In genomic region chr6:104629826-104630225, GRCh38 we compare ENCODE assay signal across 29 cellular contexts.
"Had no signal": no experiment of that assay in that cellular context is flagged by ENCODE, and none has a peak within 500 bp of the region (broad histone marks: within the 10 kb centered on the region; RNA-seq: fewer than 3 reads in every experiment).

No MANE protein-coding gene starts in this region.

- H3K9me3 Mint-ChIP-seq: effector memory CD8-positive, alpha-beta T cell; neural crest cell had no signal

- H3K36me3 Mint-ChIP-seq: natural killer cell, type B pancreatic cell had no signal

- H3K4me3 Mint-ChIP-seq: effector memory CD8-positive, alpha-beta T cell; natural killer cell; neural crest cell; type B pancreatic cell had no signal

- H3K9me3 ChIP-seq: gastroesophageal sphincter, neutrophil, right lobe of liver, stomach, testis, tibial artery had no signal

- H3K4me3 ChIP-seq: gastroesophageal sphincter, heart right ventricle, left lung, right lobe of liver, stomach, testis, tibial artery had no signal

- H3K27ac Mint-ChIP-seq: effector memory CD8-positive, alpha-beta T cell; natural killer cell; progenitor cell of endocrine pancreas; type B pancreatic cell had no signal

- ATAC-seq: effector memory CD8-positive, alpha-beta T cell; esophagus mucosa; foreskin keratinocyte; gastroesophageal sphincter; heart right ventricle; left cardiac atrium; left lung; natural killer cell; right lobe of liver had no signal

- H3K79me2 ChIP-seq: parathyroid adenoma had no signal

- H3K4me1 Mint-ChIP-seq: natural killer cell, neural crest cell had no signal

- H3K27me3 ChIP-seq: foreskin keratinocyte, gastroesophageal sphincter, heart right ventricle, left lung, neutrophil, right lobe of liver, stomach, testis, tibial artery had no signal

- H3K27ac ChIP-seq: epithelial cell of prostate, foreskin keratinocyte, heart right ventricle, left lung, neutrophil, parathyroid adenoma, right lobe of liver, testis, tibial artery had no signal

- FAIRE-seq: endometrium, islet of Langerhans, small intestine had no signal

- H2AFZ ChIP-seq: parathyroid adenoma had no signal

- H3K4me1 ChIP-seq: gastroesophageal sphincter, left lung, parathyroid adenoma, right lobe of liver, stomach, testis had no signal

- H3K27me3 Mint-ChIP-seq: progenitor cell of endocrine pancreas had no signal

- H3K36me3 ChIP-seq: gastroesophageal sphincter, heart right ventricle, left lung, neutrophil, right lobe of liver, stomach, tibial artery had no signal

- H3K9ac ChIP-seq: parathyroid adenoma had no signal

- DNase-seq: cortex of kidney; effector memory CD8-positive, alpha-beta T cell; foreskin keratinocyte; heart right ventricle; hippocampal formation; left cardiac atrium; left lung; mammary epithelial cell; natural killer cell; right lobe of liver; small intestine; stimulated activated CD4-positive, alpha-beta T cell treated with anti-CD3 and anti-CD28 coated beads, Interleukin-12 subunit alpha, Interleukin-12 subunit beta, amount 100 ng/mL, for 4 hours; stimulated activated CD4-positive, alpha-beta T cell treated with anti-CD3 and anti-CD28 coated beads, Interleukin-1b, Interleukin-23, amount 100 ng/mL, for 48 hours; stimulated activated CD4-positive, alpha-beta T cell treated with anti-CD3 and anti-CD28 coated beads, Interleukin-4, amount 100 ng/mL, for 1 hour; stimulated activated CD8-positive, alpha-beta memory T cell treated with anti-CD3 and anti-CD28 coated beads, Interleukin-4, amount 100 ng/mL, for 48 hours; stimulated activated naive CD4-positive, alpha-beta T cell treated with Interleukin-2 at 50 U/mL for 16 hours; stomach; testis; tibial artery had no signal
